In the genomic region with DNA sequence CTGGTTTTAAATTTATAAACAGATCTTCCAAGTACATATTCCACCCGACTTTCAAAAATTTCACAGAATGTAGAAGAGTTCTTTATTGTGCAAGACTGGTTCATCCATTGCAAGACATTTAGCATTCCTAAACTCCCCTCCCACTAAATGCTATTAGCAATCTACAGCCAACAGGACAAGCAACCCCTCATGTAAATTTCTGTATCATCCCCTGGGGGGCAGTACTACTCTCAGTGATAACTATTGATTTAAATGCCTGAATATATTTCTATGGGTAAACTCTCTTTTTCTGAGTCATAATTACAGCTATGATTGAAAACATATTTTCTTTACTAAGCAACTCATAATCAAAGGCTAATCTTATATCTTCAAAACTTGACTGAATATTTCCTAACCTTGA, we compare ENCODE assay signal across 8 cellular contexts. TPM values are rescaled to one million over a fixed set of nuclear protein-coding genes. Genes with fewer than 3 reads are reported as not detected.
A peak's percentile ranks its signal among the peaks of the same experiment; 100 is the strongest.
DNase-seq lines count a peak whose midpoint lies in the region; ATAC-seq and TF ChIP-seq lines count a peak whose summit lies in the region.

No MANE protein-coding gene starts in this region.

- TF ChIP-seq POLR2A in sigmoid colon (IDR thresholded peaks at IDR 0.05): no peak
- no peak for TF ChIP-seq POLR2A in esophagus muscularis mucosa (IDR thresholded peaks at IDR 0.05; ENCODE audit: low read depth)

- ATAC-seq in PC-3 (peak; percentile 82), foreskin keratinocyte (peak; percentile 60), psoas muscle (no peak), HG02981 (IDR thresholded peaks at IDR 0.05; ENCODE audit: unreplicated experiment) (no peak)

- H3K79me2 ChIP-seq in PC-3 (ENCODE audit: low read length): no peaks in the 10 kb centered on the region

- in situ Hi-C loops in ACHN (cut with HindIII; ENCODE audit: low pct_ligation_motif_present, low pct_unique_long_range_greater_than_20kb, low sequenced_read_pairs): no loop called here

- H3K4me1 ChIP-seq in PC-3 (ENCODE audit: insufficient read depth, low read length) (peaks cover 9% of the 10 kb centered on the region; the same call in 1 of the 2 replicates), foreskin keratinocyte (no peaks in the 10 kb centered on the region), sigmoid colon (no peaks in the 10 kb centered on the region), esophagus muscularis mucosa (no peaks in the 10 kb centered on the region), psoas muscle (no peaks in the 10 kb centered on the region)

- TF ChIP-seq CTCF in GM12865 (IDR thresholded peaks at IDR 0.05; ENCODE audit: insufficient read depth, low read depth, low read length, missing control alignments): peak; percentile 29
- peak; percentile 95 for TF ChIP-seq CTCF in PC-3 (conservative IDR thresholded peaks at IDR 0.05; ENCODE audit: low read depth, low read length)
- TF ChIP-seq CTCF in foreskin keratinocyte (conservative IDR thresholded peaks at IDR 0.05): peak; percentile 80
- no peak for TF ChIP-seq CTCF in sigmoid colon (IDR thresholded peaks at IDR 0.05)
- no peak for TF ChIP-seq CTCF in esophagus muscularis mucosa (IDR thresholded peaks at IDR 0.05)
- TF ChIP-seq CTCF in psoas muscle (IDR thresholded peaks at IDR 0.05): no peak

- no peaks in the 10 kb centered on the region for H3K9me2 ChIP-seq in PC-3 (replicated peaks; ENCODE audit: low read length)

- DNase-seq in ACHN (peak; percentile 14), GM12865 (ENCODE audit: low read depth) (peak; percentile 28), PC-3 (peak; percentile 89), foreskin keratinocyte (peak; percentile 35 to 56), sigmoid colon (no peak), esophagus muscularis mucosa (ENCODE audit: extremely low spot score) (no peak), psoas muscle (no peak)

- no peak overlapping the region for H3K27ac ChIP-seq in PC-3 (ENCODE audit: low read length)
- H3K27ac ChIP-seq in foreskin keratinocyte: no peak overlapping the region
- no peak overlapping the region for H3K27ac ChIP-seq in sigmoid colon
- H3K27ac ChIP-seq in esophagus muscularis mucosa (replicated peaks in 1 of 4): no peak overlapping the region
- H3K27ac ChIP-seq in psoas muscle: no peak overlapping the region

- H2AFZ ChIP-seq in PC-3 (ENCODE audit: low read length): no peak overlapping the region

- H3K9me3 ChIP-seq in PC-3 (ENCODE audit: low read length) (no peaks in the 10 kb centered on the region), sigmoid colon (no peaks in the 10 kb centered on the region), esophagus muscularis mucosa (no peaks in the 10 kb centered on the region), psoas muscle (no peaks in the 10 kb centered on the region)

- no peak overlapping the region for H3K4me2 ChIP-seq in PC-3 (ENCODE audit: low read length)

- POLR2A ChIA-PET in PC-3 (lab: Charles Lee; ENCODE audit: unreplicated experiment): no interaction called here

- H3K9ac ChIP-seq in PC-3 (ENCODE audit: low read length): no peak overlapping the region

- no peak for TF ChIP-seq EP300 in sigmoid colon (IDR thresholded peaks at IDR 0.05)
- TF ChIP-seq EP300 in esophagus muscularis mucosa (IDR thresholded peaks at IDR 0.05): no peak

- no peak overlapping the region for H3K4me3 ChIP-seq in GM12865 (ENCODE audit: low read depth, low read length)
- no peak overlapping the region for H3K4me3 ChIP-seq in PC-3 (ENCODE audit: low read length)
- no peak overlapping the region for H3K4me3 ChIP-seq in sigmoid colon
- no peak overlapping the region for H3K4me3 ChIP-seq in esophagus muscularis mucosa
- H3K4me3 ChIP-seq in psoas muscle: no peak overlapping the region

- H3K27me3 ChIP-seq in PC-3 (ENCODE audit: low read length) (no peaks in the 10 kb centered on the region), foreskin keratinocyte (no peaks in the 10 kb centered on the region), sigmoid colon (no peaks in the 10 kb centered on the region), esophagus muscularis mucosa (no peaks in the 10 kb centered on the region), psoas muscle (ENCODE audit: insufficient read depth in 3 of 3, low read length in 2 of 3) (no peaks in the 10 kb centered on the region)

- H3K36me3 ChIP-seq in PC-3 (ENCODE audit: low read depth, low read length) (no peaks in the 10 kb centered on the region), sigmoid colon (no peaks in the 10 kb centered on the region), esophagus muscularis mucosa (no peaks in the 10 kb centered on the region), psoas muscle (ENCODE audit: insufficient read depth in 1 of 2, low read depth in 1 of 2) (no peaks in the 10 kb centered on the region)

- CTCF ChIA-PET in PC-3 (lab: Charles Lee): interaction anchor here (0.7 to 1.4 kb wide), 3 partner anchors 91 to 1105 kb away, joined by 3 to 11 read pairs (median 3); no protein-coding TSS in a partner anchor

- 32 to 67% methylated on average over 1 of the region's 1 CpG for WGBS in sigmoid colon, 2 donors
- 32% methylated on average over 1 of the region's 1 CpG for WGBS in esophagus muscularis mucosa
- WGBS in psoas muscle, 3 donors: 26 to 33% (median 32%) methylated on average over 1 of the region's 1 CpG

- H4K20me1 ChIP-seq in PC-3 (ENCODE audit: low read length): no peaks in the 10 kb centered on the region

- no TSS peak for BruUV-seq in PC-3 (replicated peaks; lab: Mats Ljungman, UMichigan)

- intact Hi-C loops in PC-3 (cut with micrococcal nuclease): loop anchor here (1.0 to 5.0 kb wide), 4 partner anchors 94 to 375 kb away; no protein-coding TSS in a partner anchor
- intact Hi-C loops in sigmoid colon (cut with DNase I): no loop called here
- intact Hi-C loops in esophagus muscularis mucosa (cut with DNase I): no loop called here
- intact Hi-C loops in psoas muscle (cut with DNase I): no loop called here

- no peaks in the 10 kb centered on the region for H3F3A ChIP-seq in PC-3 (ENCODE audit: low read length, unreplicated experiment)

RNA-seq across cellular contexts. Expression of a gene that starts 10.7 kb away (rescaled TPM):
- total RNA-seq in PC-3 (2014; rRNA removed) (0.12 and 0.91 TPM in 2 replicates), foreskin keratinocyte (1.0 and 1.5 TPM in 2 replicates), sigmoid colon (1 to 10 TPM in 3 of 4 donors, under 1 TPM in 1; 0.82 to 2.1 (median 1.2) TPM), esophagus muscularis mucosa (1 to 10 TPM in 2 of 4 donors, under 1 TPM in 2; 0.52 to 2.1 (median 1.0) TPM), psoas muscle (1 to 10 TPM in 1 of 4 donors, under 1 TPM in 3; 0.52 to 1.8 (median 0.68) TPM)
- polyA plus RNA-seq in foreskin keratinocyte (0.37 and 0.76 TPM in 2 replicates), sigmoid colon (1 to 10 TPM in 1 of 3 donors, under 1 TPM in 2; 0.46 to 1.4 (median 0.60) TPM), psoas muscle (under 1 TPM; 0.30 to 0.38 (median 0.36) TPM)

RNA-seq across cellular contexts. Expression of a gene that starts 48.5 kb away (rescaled TPM):
- total RNA-seq in PC-3 (2014; rRNA removed) (2.8 and 8.6 TPM in 2 replicates), foreskin keratinocyte (2.5 and 3.7 TPM in 2 replicates), sigmoid colon (1 to 10 TPM; 3.3 to 7.8 (median 6.5) TPM), esophagus muscularis mucosa (1 to 10 TPM; 2.1 to 3.6 (median 2.9) TPM), psoas muscle (1 to 10 TPM; 1.5 to 5.3 (median 5.0) TPM)
- polyA plus RNA-seq in foreskin keratinocyte (2.7 and 3.9 TPM in 2 replicates), sigmoid colon (10 to 100 TPM in 2 of 3 donors, 1 to 10 TPM in 1; 9.6 to 16.0 (median 12.7) TPM), psoas muscle (1 to 10 TPM; 3.2 to 4.6 (median 3.4) TPM)

RNA-seq across cellular contexts. Expression of a gene that starts 48.6 kb away (rescaled TPM):
- total RNA-seq in PC-3 (2014; rRNA removed): 29.0 and 29.3 TPM in 2 replicates
- 15.3 and 15.4 TPM in 2 replicates for total RNA-seq in foreskin keratinocyte
- 8.3 and 8.9 TPM in 2 replicates for polyA plus RNA-seq in foreskin keratinocyte
- total RNA-seq in sigmoid colon: 10 to 100 TPM; 18.9 to 21.6 (median 19.8) TPM
- 10 to 100 TPM in 1 of 3 donors, 1 to 10 TPM in 2; 6.2 to 15.3 (median 7.2) TPM for polyA plus RNA-seq in sigmoid colon
- total RNA-seq in esophagus muscularis mucosa: 10 to 100 TPM; 10.4 to 15.6 (median 11.7) TPM
- 1 to 10 TPM; 5.8 to 8.3 (median 6.8) TPM for total RNA-seq in psoas muscle
- 10 to 100 TPM in 1 of 3 donors, 1 to 10 TPM in 2; 5.7 to 10.1 (median 8.5) TPM for polyA plus RNA-seq in psoas muscle

Comparison
In these comparisons a context has a peak if more than half of its experiments do, and no peak if none do; other contexts are left out.
1. DNase-seq: peak in ACHN (single experiment), GM12865 (single experiment), PC-3 (single experiment) and foreskin keratinocyte (2 of 2); none in sigmoid colon (single experiment), esophagus muscularis mucosa (single experiment) and psoas muscle (0 of 2).
2. CTCF ChIP-seq: peak in GM12865 (single experiment), PC-3 (single experiment) and foreskin keratinocyte (single experiment); none in sigmoid colon (0 of 4), esophagus muscularis mucosa (0 of 3) and psoas muscle (single experiment).
3. ATAC-seq: peak in PC-3 (single experiment) and foreskin keratinocyte (single experiment); none in psoas muscle (0 of 4) and HG02981 (single experiment).